Comparison of ENCODE assay signal across 12 cellular contexts in genomic region chr6:27297857-27298730, GRCh38. TPM values are rescaled to one million over a fixed set of nuclear protein-coding genes. Genes with fewer than 3 reads are reported as not detected.
A peak's percentile ranks its signal among the peaks of the same experiment; 100 is the strongest.
DNase-seq lines count a peak whose midpoint lies in the region; ATAC-seq and TF ChIP-seq lines count a peak whose summit lies in the region.
"Had no signal": no experiment of that assay in that cellular context is flagged by ENCODE, and none has a peak within 500 bp of the region (broad histone marks: within the 10 kb centered on the region; RNA-seq: fewer than 3 reads in every experiment).

No MANE protein-coding gene starts in this region.

- H3K4me1 ChIP-seq in naive thymus-derived CD4-positive, alpha-beta T cell (ENCODE audit: control insufficient read depth in 2 of 2, insufficient read depth in 2 of 2, low read length in 2 of 2) = no peaks in the 10 kb centered on the region
- H3K4me1 ChIP-seq: BLaER1 treated with 17β-estradiol and CSF1 and Interleukin-3, amounts not matched to agents 10 nM and 100 nM had no signal

- no peak for ATAC-seq in naive thymus-derived CD4-positive, alpha-beta T cell
- no peak for ATAC-seq in GM18861 (IDR thresholded peaks at IDR 0.05; ENCODE audit: unreplicated experiment)

- no peak for TF ChIP-seq CTCF in astrocyte of the cerebellum (IDR thresholded peaks at IDR 0.05; ENCODE audit: low read depth, low read length, missing control alignments)

- H3K4me3 Mint-ChIP-seq in naive thymus-derived CD4-positive, alpha-beta T cell = peak overlapping the region in 5 of 10 donors; percentile 1 to 31 (median 20)

- H3K4me1 Mint-ChIP-seq in naive thymus-derived CD4-positive, alpha-beta T cell = peaks cover 0 to 6% (median 4%) of the 10 kb centered on the region in 7 donors

- DNase-seq in NCI-H82 (lab: John Stamatoyannopoulos, UW) = peak; percentile 71
- no peak for DNase-seq in NCI-H82 treated with DMSO at 0.1 percent for 48 hours (lab: John Stamatoyannopoulos, UW; ENCODE audit: unreplicated experiment)
- DNase-seq in LoVo (ENCODE audit: low spot score) = peak; percentile 62
- DNase-seq in astrocyte of the cerebellum (ENCODE audit: low read depth) = no peak
- DNase-seq in naive thymus-derived CD4-positive, alpha-beta T cell = no peak
- no peak for DNase-seq in inferior parietal cortex (ENCODE audit: extremely low spot score)
- DNase-seq in HuH-7 (ENCODE audit: low spot score) = no peak
- DNase-seq: naive B cell, NCI-H1417 treated with DMSO at 0.1 percent for 48 hours had no signal

- peak overlapping the region in 7 of 9 donors; percentile 7 to 68 (median 27) for H3K27ac Mint-ChIP-seq in naive thymus-derived CD4-positive, alpha-beta T cell

- H3K27me3 ChIP-seq in naive thymus-derived CD4-positive, alpha-beta T cell (ENCODE audit: control insufficient read depth in 2 of 2, insufficient read depth in 2 of 2, low read length in 2 of 2) = peaks cover 21 to 62% of the 10 kb centered on the region in 2 donors

- H3K9me3 Mint-ChIP-seq in naive thymus-derived CD4-positive, alpha-beta T cell = peaks cover 4 to 87% (median 52%) of the 10 kb centered on the region in 11 donors

- H3K27me3 Mint-ChIP-seq in naive thymus-derived CD4-positive, alpha-beta T cell = peaks cover 63 to 97% (median 90%) of the 10 kb centered on the region in 5 donors

- intact Hi-C loops in naive thymus-derived CD4-positive, alpha-beta T cell (cut with micrococcal nuclease) = loop anchor here (2.0 to 10.0 kb wide), 6 partner anchors 15 to 1517 kb away; no protein-coding TSS in a partner anchor

- CTCF ChIA-PET in naive thymus-derived CD4-positive, alpha-beta T cell (lab: Charles Lee) = no interaction called here

- H3K27ac ChIP-seq in naive thymus-derived CD4-positive, alpha-beta T cell (ENCODE audit: low read depth, low read length) = no peak overlapping the region
- H3K27ac ChIP-seq: BLaER1 treated with 17β-estradiol and CSF1 and Interleukin-3, amounts not matched to agents 10 nM and 100 nM had no signal

- POLR2A ChIA-PET in naive thymus-derived CD4-positive, alpha-beta T cell (lab: Charles Lee) = no interaction called here

- peaks cover 4 to 30% (median 10%) of the 10 kb centered on the region in 5 donors for H3K36me3 Mint-ChIP-seq in naive thymus-derived CD4-positive, alpha-beta T cell

- H3K9me3 ChIP-seq in naive thymus-derived CD4-positive, alpha-beta T cell (ENCODE audit: control insufficient read depth in 2 of 3, low read length in 3 of 3) = peaks cover 0 to 37% (median 4%) of the 10 kb centered on the region in 3 experiments

- no peaks in the 10 kb centered on the region for H3K36me3 ChIP-seq in naive thymus-derived CD4-positive, alpha-beta T cell (ENCODE audit: control insufficient read depth in 2 of 3, insufficient read depth in 3 of 3, low read length in 3 of 3)
- H3K36me3 ChIP-seq: BLaER1 treated with 17β-estradiol and CSF1 and Interleukin-3, amounts not matched to agents 10 nM and 100 nM had no signal

- in situ Hi-C loops in astrocyte of the cerebellum (cut with HindIII; ENCODE audit: low sequenced_read_pairs) = no loop called here

- H3K4me3 ChIP-seq in astrocyte of the cerebellum (ENCODE audit: low read depth, low read length) = peak overlapping the region; percentile 7
- H3K4me3 ChIP-seq in naive thymus-derived CD4-positive, alpha-beta T cell (ENCODE audit: low read length) = no peak overlapping the region
- H3K4me3 ChIP-seq: BLaER1 treated with 17β-estradiol and CSF1 and Interleukin-3, amounts not matched to agents 10 nM and 100 nM had no signal

RNA-seq across cellular contexts. Expression of gene POM121L2, which starts 14.0 kb away (rescaled TPM):
- not detected for total RNA-seq in naive thymus-derived CD4-positive, alpha-beta T cell
- not detected for polyA plus RNA-seq in naive thymus-derived CD4-positive, alpha-beta T cell
- total RNA-seq: subcutaneous adipose tissue had no signal

RNA-seq across cellular contexts. Expression of gene PRSS16, which starts 50.6 kb away (rescaled TPM):
- under 1 TPM in 4 of 5 experiments, not detected in 1; 0.40 to 0.92 (median 0.55) TPM for total RNA-seq in naive thymus-derived CD4-positive, alpha-beta T cell
- 1 to 10 TPM in 1 of 2 donors, under 1 TPM in 1; 0.82 to 2.0 TPM for polyA plus RNA-seq in naive thymus-derived CD4-positive, alpha-beta T cell

Comparison
In these comparisons a context has a peak if more than half of its experiments do, and no peak if none do; other contexts are left out.
1. DNase-seq: peak in NCI-H82 (single experiment) and LoVo (single experiment); none in NCI-H82 treated with DMSO at 0.1 percent for 48 hours (single experiment), astrocyte of the cerebellum (single experiment), naive thymus-derived CD4-positive, alpha-beta T cell (0 of 9), inferior parietal cortex (single experiment) and HuH-7 (single experiment).